In the genomic region with DNA sequence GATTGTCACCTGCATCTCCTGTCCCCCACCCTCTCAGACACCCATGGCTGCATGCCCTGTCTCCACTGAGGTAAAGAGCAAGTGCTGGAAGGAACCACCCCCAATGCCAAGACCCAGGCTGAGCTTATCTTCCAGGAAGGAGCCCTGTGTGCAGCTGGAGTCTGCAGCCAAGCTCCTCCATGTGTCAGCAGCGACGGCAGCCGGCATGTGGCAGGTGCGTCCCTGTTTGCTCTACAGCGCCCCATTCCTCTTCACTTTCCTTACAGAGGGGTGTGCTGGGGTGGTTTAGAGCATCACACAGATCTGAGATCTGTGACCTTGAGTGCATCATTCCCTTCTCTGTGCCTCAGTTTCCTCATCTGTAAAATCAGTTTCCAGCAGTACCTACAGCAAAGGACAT, we compare ENCODE assay signal across 22 cellular contexts. TPM values are rescaled to one million over a fixed set of nuclear protein-coding genes. Genes with fewer than 3 reads are reported as not detected.
DNase-seq lines count a peak whose midpoint lies in the region; ATAC-seq and TF ChIP-seq lines count a peak whose summit lies in the region.
"Had no signal": no experiment of that assay in that cellular context is flagged by ENCODE, and none has a peak within 500 bp of the region (broad histone marks: within the 10 kb centered on the region; RNA-seq: fewer than 3 reads in every experiment).

No MANE protein-coding gene starts in this region.

- TF ChIP-seq CTCF in foreskin keratinocyte (conservative IDR thresholded peaks at IDR 0.05) (peak; percentile 23), type B pancreatic cell (conservative IDR thresholded peaks at IDR 0.05) (no peak)

- DNase-seq in NCI-H510A treated with DMSO at 0.1 percent for 48 hours (lab: John Stamatoyannopoulos, UW), result peak; percentile 21
- DNase-seq in NCI-H510A (lab: John Stamatoyannopoulos, UW), result no peak
- peak; percentile 67 for DNase-seq in NCI-H2171 treated with DMSO at 0.1 percent for 48 hours (lab: John Stamatoyannopoulos, UW)
- DNase-seq in foreskin keratinocyte, result no peak
- no peak for DNase-seq in type B pancreatic cell (ENCODE audit: extremely low spot score, unreplicated experiment)
- DNase-seq in T-cell, result no peak
- no peak for DNase-seq in activated naive CD4-positive, alpha-beta T cell treated with anti-CD3 and anti-CD28 coated beads for 36 hours
- DNase-seq: ACHN; activated CD8-positive, alpha-beta memory T cell treated with anti-CD3 and anti-CD28 coated beads, Interleukin-2, amount 50 U/mL, for 48 hours; activated effector memory CD4-positive, alpha-beta T cell treated with anti-CD3 and anti-CD28 coated beads, Interleukin-2, amount 50 U/mL, for 16 hours; cortex of kidney; hippocampal formation; MM.1S; NCI-H1694; nucleus accumbens; retina; Right ventricle myocardium superior; stimulated activated CD8-positive, alpha-beta memory T cell treated with anti-CD3 and anti-CD28 coated beads, Interleukin-4, amount 100 ng/mL, for 48 hours had no signal

- intact Hi-C loops in activated naive CD4-positive, alpha-beta T cell treated with anti-CD3 and anti-CD28 coated beads for 36 hours (cut with micrococcal nuclease), result loop anchor here (10.0 kb wide), 4 partner anchors 404 to 1134 kb away; no protein-coding TSS in a partner anchor

- H3K4me3 Mint-ChIP-seq in type B pancreatic cell (no peak overlapping the region), T-cell (no peak overlapping the region)
- no peak overlapping the region for H3K4me3 Mint-ChIP-seq in activated naive CD4-positive, alpha-beta T cell treated with anti-CD3 and anti-CD28 coated beads for 36 hours

- H3K4me1 Mint-ChIP-seq in type B pancreatic cell (ENCODE audit: unreplicated experiment) (peaks cover 41% of the 10 kb centered on the region), T-cell (peaks cover 7 to 13% (median 8%) of the 10 kb centered on the region in 3 donors)
- H3K4me1 Mint-ChIP-seq in activated naive CD4-positive, alpha-beta T cell treated with anti-CD3 and anti-CD28 coated beads for 36 hours (ENCODE audit: low read depth), result peaks cover 3% of the 10 kb centered on the region

- no peaks in the 10 kb centered on the region for H3K36me3 Mint-ChIP-seq in type B pancreatic cell
- H3K36me3 Mint-ChIP-seq in T-cell, result no peaks in the 10 kb centered on the region
- no peaks in the 10 kb centered on the region for H3K36me3 Mint-ChIP-seq in activated naive CD4-positive, alpha-beta T cell treated with anti-CD3 and anti-CD28 coated beads for 36 hours (ENCODE audit: low read depth)

- H3K9me3 Mint-ChIP-seq in type B pancreatic cell (no peaks in the 10 kb centered on the region), T-cell (no peaks in the 10 kb centered on the region)
- no peaks in the 10 kb centered on the region for H3K9me3 Mint-ChIP-seq in activated naive CD4-positive, alpha-beta T cell treated with anti-CD3 and anti-CD28 coated beads for 36 hours

- no peaks in the 10 kb centered on the region for H3K4me1 ChIP-seq in foreskin keratinocyte

- H3K27ac Mint-ChIP-seq in type B pancreatic cell (peak overlapping the region; percentile 66), T-cell (no peak overlapping the region)
- no peak overlapping the region for H3K27ac Mint-ChIP-seq in activated naive CD4-positive, alpha-beta T cell treated with anti-CD3 and anti-CD28 coated beads for 36 hours

- CTCF ChIA-PET in T-cell (lab: Charles Lee), result no interaction called here
- CTCF ChIA-PET in activated naive CD4-positive, alpha-beta T cell treated with anti-CD3 and anti-CD28 coated beads for 36 hours (lab: Charles Lee), result interaction anchor here (0.6 kb wide), 1 partner anchor 89 kb away, joined by 3 read pairs; no protein-coding TSS in a partner anchor

- ATAC-seq in foreskin keratinocyte, result no peak
- no peak for ATAC-seq in GM19463 (IDR thresholded peaks at IDR 0.05; ENCODE audit: unreplicated experiment)
- no peak for ATAC-seq in T-cell (replicated peaks in 1 of 4)
- ATAC-seq: GM12878 had no signal

- POLR2A ChIA-PET in T-cell (lab: Charles Lee), result no interaction called here

- H3K27me3 Mint-ChIP-seq in type B pancreatic cell (peaks cover 40% of the 10 kb centered on the region), T-cell (peaks cover 25 to 37% of the 10 kb centered on the region in 2 donors)
- peaks cover 13% of the 10 kb centered on the region for H3K27me3 Mint-ChIP-seq in activated naive CD4-positive, alpha-beta T cell treated with anti-CD3 and anti-CD28 coated beads for 36 hours (ENCODE audit: low read depth)

- H3K27me3 ChIP-seq in foreskin keratinocyte, result peaks cover 4% of the 10 kb centered on the region
- H3K27me3 ChIP-seq: uterus had no signal

- H3K27ac ChIP-seq in foreskin keratinocyte, result no peak overlapping the region
- H3K27ac ChIP-seq: C4-2B had no signal

RNA-seq across cellular contexts. Expression of gene MN1, which starts 7.7 kb away (rescaled TPM):
- total RNA-seq in foreskin keratinocyte, result 10.7 and 12.0 TPM in 2 replicates
- polyA plus RNA-seq in foreskin keratinocyte, result 4.2 and 4.6 TPM in 2 replicates
- 1.7 and 17.0 TPM in 2 replicates for total RNA-seq in type B pancreatic cell (ENCODE audit: low replicate concordance)
- total RNA-seq in T-cell, result under 1 TPM; 0.22 to 0.43 (median 0.32) TPM
- under 1 TPM in 1 of 2 experiments, not detected in 1; 0.12 TPM for total RNA-seq in activated naive CD4-positive, alpha-beta T cell treated with anti-CD3 and anti-CD28 coated beads for 36 hours

Comparison
In these comparisons a context has a peak if more than half of its experiments do, and no peak if none do; other contexts are left out.
1. DNase-seq: peak in NCI-H510A treated with DMSO at 0.1 percent for 48 hours (single experiment) and NCI-H2171 treated with DMSO at 0.1 percent for 48 hours (single experiment); none in NCI-H510A (single experiment), foreskin keratinocyte (0 of 2), type B pancreatic cell (single experiment), T-cell (0 of 34) and activated naive CD4-positive, alpha-beta T cell treated with anti-CD3 and anti-CD28 coated beads for 36 hours (single experiment).